ENCODE assay signal across 10 cellular contexts in the genomic region with DNA sequence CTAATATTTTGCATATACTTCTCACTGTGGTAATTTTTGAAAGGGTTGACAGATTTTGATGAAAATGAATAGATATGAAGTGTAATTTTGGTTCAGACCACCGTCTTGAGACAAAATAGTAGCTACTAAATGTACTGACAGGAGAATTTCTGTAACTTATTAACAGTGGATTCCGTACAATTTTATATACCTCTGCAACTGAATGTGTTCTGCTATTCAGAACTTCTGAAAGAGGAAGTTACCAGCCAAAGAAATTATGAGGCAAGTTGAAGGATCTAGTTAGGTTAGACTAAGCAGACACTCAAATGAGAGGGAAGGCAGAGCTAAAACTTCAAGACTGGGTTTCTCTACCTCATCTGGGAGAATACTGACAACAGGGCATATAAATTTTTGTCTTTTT.
DNase-seq lines count a peak whose midpoint lies in the region; ATAC-seq and TF ChIP-seq lines count a peak whose summit lies in the region.
"Had no signal": no experiment of that assay in that cellular context is flagged by ENCODE, and none has a peak within 500 bp of the region (broad histone marks: within the 10 kb centered on the region; RNA-seq: fewer than 3 reads in every experiment).

No MANE protein-coding gene starts in this region.

- H3K27me3 ChIP-seq in brain microvascular endothelial cell (replicated peaks), result no peaks in the 10 kb centered on the region

- DNase-seq in T-helper 1 cell, result no peak
- no peak for DNase-seq in epidermal melanocyte (ENCODE audit: insufficient read length, low spot score)
- DNase-seq in brain microvascular endothelial cell, result no peak
- no peak for DNase-seq in NCI-H2196 (lab: John Stamatoyannopoulos, UW; ENCODE audit: unreplicated experiment)
- DNase-seq: activated CD4-positive, CD25-positive, alpha-beta regulatory T cell; DMS79 treated with DMSO at 0.1 percent for 48 hours; NCI-H2107 had no signal

- ATAC-seq in GM19397 (IDR thresholded peaks at IDR 0.05; ENCODE audit: unreplicated experiment) (peak; percentile 69), HG02840 (IDR thresholded peaks at IDR 0.05; ENCODE audit: low FRiP score, unreplicated experiment) (peak; percentile 58), HG03571 (IDR thresholded peaks at IDR 0.05; ENCODE audit: unreplicated experiment) (peak; percentile 70)

- no peak overlapping the region for H3K27ac ChIP-seq in brain microvascular endothelial cell

- H3K4me3 ChIP-seq in brain microvascular endothelial cell (ENCODE audit: low read depth, low read length), result no peak overlapping the region

- TF ChIP-seq CTCF in brain microvascular endothelial cell (IDR thresholded peaks at IDR 0.05; ENCODE audit: low read depth, low read length, missing control alignments), result no peak

- no peaks in the 10 kb centered on the region for H3K36me3 ChIP-seq in brain microvascular endothelial cell (replicated peaks)

- in situ Hi-C loops in brain microvascular endothelial cell (cut with HindIII; ENCODE audit: low pct_ligation_motif_present, low sequenced_read_pairs), result loop anchor here (25.0 kb wide), 1 partner anchor 440 kb away; no protein-coding TSS in a partner anchor
